Comparison of ENCODE assay signal across 7 cellular contexts in the genomic region with DNA sequence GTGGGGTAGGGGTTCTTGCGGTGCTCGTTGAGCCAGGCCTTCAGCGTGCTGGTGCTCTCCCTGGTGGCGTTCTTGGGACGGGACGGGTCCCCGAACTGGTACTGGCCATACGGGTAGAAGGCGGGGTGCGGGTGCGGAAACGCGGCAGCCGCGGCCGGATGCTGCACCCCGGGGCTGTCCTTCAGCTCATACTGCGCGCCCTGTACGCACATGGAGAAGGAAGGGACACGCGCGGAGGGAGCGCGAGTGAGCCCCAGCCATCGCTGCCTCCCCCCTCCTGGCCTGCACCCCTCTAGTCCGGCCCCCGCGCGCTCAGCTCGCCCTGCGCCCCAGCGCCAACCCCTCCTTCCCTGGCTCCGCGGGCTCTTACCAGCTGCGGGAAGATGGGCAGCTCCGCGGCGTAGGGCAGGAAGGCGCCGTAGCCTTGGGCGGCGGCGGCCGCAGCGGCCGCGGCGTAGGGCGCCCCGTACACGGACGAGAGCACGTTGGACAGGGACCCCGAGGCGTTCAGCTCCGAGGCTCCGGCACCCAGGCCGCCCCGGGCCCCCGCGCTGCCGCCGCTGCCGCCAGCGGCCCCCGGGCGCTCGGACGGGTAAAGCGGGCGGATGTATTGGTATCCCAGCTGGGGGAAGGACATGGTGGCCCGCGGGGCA. TPM values are rescaled to one million over a fixed set of nuclear protein-coding genes. Genes with fewer than 3 reads are reported as not detected.
A peak's percentile ranks its signal among the peaks of the same experiment; 100 is the strongest.
DNase-seq lines count a peak whose midpoint lies in the region; ATAC-seq, FAIRE-seq and TF ChIP-seq lines count a peak whose summit lies in the region.

No MANE protein-coding gene starts in this region.

- H2BK15ac ChIP-seq in H9 (ENCODE audit: low read depth, low read length): no peak overlapping the region

- no peak overlapping the region for H3K23ac ChIP-seq in H9 (ENCODE audit: insufficient read length, low read depth, low read length)

- no peak overlapping the region for H2AK5ac ChIP-seq in H9 (ENCODE audit: insufficient read length, low read length)

- H3K27me3 Mint-ChIP-seq in H9 (ENCODE audit: low read depth): peaks cover 91% of the 10 kb centered on the region

- H3K4me2 ChIP-seq in H9 (ENCODE audit: insufficient read depth, insufficient read length, low read length): peak overlapping the region; percentile 39

- intact Hi-C loops in Panc1 (cut with micrococcal nuclease; ENCODE audit: unreplicated experiment): loop anchor here (2.0 to 10.0 kb wide), 3 partner anchors 169 to 645 kb away; partner anchors contain the start of gene IRX5
- intact Hi-C loops in pancreas (cut with DNase I): loop anchor here in 2 of 3 donors (10.0 kb wide), 2 partner anchors 649 to 659 kb away; partner anchors contain the start of gene IRX5 (in 1 of the 2)

- H3K4me3 ChIP-seq in Panc1 (ENCODE audit: low read depth in 2 of 2, low read length in 2 of 2): peak overlapping the region; percentile 64 to 77
- peak overlapping the region; percentile 21 to 56 (median 38) for H3K4me3 ChIP-seq in pancreas

- TF ChIP-seq CTCF in H9 (conservative IDR thresholded peaks at IDR 0.05) (0 out of 3 replicates have a peak, but pooled peaks have one; percentile 22), Panc1 (IDR thresholded peaks at IDR 0.05) (no peak), pancreas (IDR thresholded peaks at IDR 0.05) (no peak)

- H4K5ac ChIP-seq in H9 (ENCODE audit: insufficient read length, low read depth, low read length): no peak overlapping the region

- no peak overlapping the region for H3K27ac Mint-ChIP-seq in H9

- H3T11ph ChIP-seq in H9 (ENCODE audit: low read length): no peak overlapping the region

- no peak overlapping the region for H4K8ac ChIP-seq in H9 (replicated peaks; ENCODE audit: insufficient read length, low read depth, low read length)

- in situ Hi-C loops in Panc1 (cut with HindIII; ENCODE audit: low pct_unique_long_range_greater_than_20kb, low sequenced_read_pairs): no loop called here

- no peak overlapping the region for H2BK12ac ChIP-seq in H9 (ENCODE audit: insufficient read length, low read depth, low read length)

- POLR2A ChIA-PET in Panc1 (lab: Charles Lee): no interaction called here

- no peaks in the 10 kb centered on the region for H3K36me3 ChIP-seq in Panc1 (ENCODE audit: control insufficient read depth, insufficient read depth, low read length)
- no peaks in the 10 kb centered on the region for H3K36me3 ChIP-seq in pancreas

- H3K18ac ChIP-seq in H9 (ENCODE audit: insufficient read length, low read depth, low read length): no peak overlapping the region

- no peaks in the 10 kb centered on the region for H3K4me1 ChIP-seq in H9 (ENCODE audit: insufficient read depth, low read length)
- peaks cover 3% of the 10 kb centered on the region for H3K4me1 ChIP-seq in Panc1 (ENCODE audit: control insufficient read depth, insufficient read depth, low read length)
- peaks cover 0 to 3% (median 0%) of the 10 kb centered on the region in 3 donors for H3K4me1 ChIP-seq in pancreas

- no peaks in the 10 kb centered on the region for H3K79me2 ChIP-seq in H9 (ENCODE audit: insufficient read depth, low read length)

- no peak overlapping the region for H2BK120ac ChIP-seq in H9 (ENCODE audit: low read depth, low read length, poor library complexity, severe bottlenecking)

- no TSS peak for BruUV-seq in Panc1 (replicated peaks; lab: Mats Ljungman, UMichigan)

- peaks cover 72% of the 10 kb centered on the region for H3K27me3 ChIP-seq in H9 (ENCODE audit: insufficient read depth, low read length)
- H3K27me3 ChIP-seq in Panc1 (ENCODE audit: control insufficient read depth, insufficient read depth, low read length): no peaks in the 10 kb centered on the region
- peaks cover 0 to 47% (median 2%) of the 10 kb centered on the region in 4 donors for H3K27me3 ChIP-seq in pancreas

- H3K9ac ChIP-seq in H9 (ENCODE audit: extremely low read depth, insufficient read length, low read length): no peak overlapping the region

- no peak overlapping the region for H2BK5ac ChIP-seq in H9 (ENCODE audit: insufficient read length, low read length)

- H3K9me3 ChIP-seq in H9 (ENCODE audit: control insufficient read depth, low read depth, low read length) (no peaks in the 10 kb centered on the region), Panc1 (ENCODE audit: control insufficient read depth, insufficient read depth, low read depth, low read length) (no peaks in the 10 kb centered on the region), pancreas (no peaks in the 10 kb centered on the region)

- DNase-seq in H9 (peak; percentile 49), Panc1 (ENCODE audit: low read depth, low spot score) (no peak), pancreas (peak in 4 of 6 donors; percentile 30 to 76 (median 52)), midbrain (lab: John Stamatoyannopoulos, UW) (no peak), CD1c-positive myeloid dendritic cell (ENCODE audit: extremely low spot score) (no peak), HTR-8/SVneo (ENCODE audit: insufficient read length, low spot score) (no peak)

- H3K36me3 Mint-ChIP-seq in H9 (ENCODE audit: insufficient read depth in 1 of 3, low read depth in 3 of 3): no peaks in the 10 kb centered on the region; a peak in 1 of 7 replicates

- no peak overlapping the region for H3K4ac ChIP-seq in H9 (ENCODE audit: low read depth, low read length)

- FAIRE-seq in pancreas (lab: Jason Lieb, UNC) (no peak), HTR-8/SVneo (lab: Jason Lieb, UNC) (no peak)

- peak; percentile 32 for ATAC-seq in Panc1
- ATAC-seq in esophagus mucosa: peak; percentile 62
- peak in 1 of 4 donors; percentile 14 for ATAC-seq in pancreas

- H2BK20ac ChIP-seq in H9 (ENCODE audit: low read depth, low read length, poor library complexity, severe bottlenecking): no peak overlapping the region

- H4K91ac ChIP-seq in H9 (ENCODE audit: insufficient read length, low read depth, low read length): no peak overlapping the region

- H3K27ac ChIP-seq in H9 (ENCODE audit: insufficient read length, low read depth, low read length) (no peak overlapping the region), Panc1 (ENCODE audit: low read length) (no peak overlapping the region), pancreas (peak overlapping the region in 2 of 4 donors; percentile 55 to 56)

- WGBS in H9 (ENCODE audit: extremely low coverage, insufficient read length, low lambda C conversion rate): no CpG with 5 or more reads among the region's 74 CpGs
- WGBS in pancreas, 2 donors: 2% methylated on average over 39 to 74 of the region's 74 CpGs

- peaks cover 39% of the 10 kb centered on the region for H3K23me2 ChIP-seq in H9 (ENCODE audit: insufficient read length, low read depth, low read length, poor library complexity, severe bottlenecking)

- no peaks in the 10 kb centered on the region for H3K79me1 ChIP-seq in H9 (ENCODE audit: insufficient read depth, low read depth, low read length, poor library complexity, severe bottlenecking)

- H4K20me1 ChIP-seq in H9 (ENCODE audit: control insufficient read depth, insufficient read depth, insufficient read length): no peaks in the 10 kb centered on the region

- CTCF ChIA-PET in Panc1 (lab: Charles Lee): no interaction called here

- peak overlapping the region; percentile 60 to 79 for H3K4me3 Mint-ChIP-seq in H9

- H3K14ac ChIP-seq in H9 (ENCODE audit: insufficient read depth, low read length): no peak overlapping the region

- H3K9me3 Mint-ChIP-seq in H9: peaks cover 0 to under 1% of the 10 kb centered on the region in 2 experiments; a peak in 1 of 5 replicates

- H3K56ac ChIP-seq in H9 (ENCODE audit: insufficient read length, low read depth, low read length): no peak overlapping the region

- H2AFZ ChIP-seq in H9 (ENCODE audit: low read length): no peak overlapping the region

- H3K4me1 Mint-ChIP-seq in H9: peaks cover 34 to 48% of the 10 kb centered on the region in 2 experiments

RNA-seq across cellular contexts. Expression of gene IRX3, which starts 1.0 kb away (rescaled TPM):
- total RNA-seq in H9 (2021): 1.8 and 2.4 TPM in 2 replicates
- 7.0 TPM for total RNA-seq in Panc1 (2021; ENCODE audit: unreplicated experiment)
- polyA plus RNA-seq in Panc1 (2012; ENCODE audit: insufficient read length): 6.5 TPM
- 38.9 TPM for total RNA-seq in esophagus mucosa
- 1 to 10 TPM; 1.6 to 4.0 (median 2.0) TPM for total RNA-seq in pancreas
- polyA plus RNA-seq in pancreas: 1 to 10 TPM in 1 of 2 donors, under 1 TPM in 1; 0.87 to 3.5 TPM

Comparison
In these comparisons a context has a peak if more than half of its experiments do, and no peak if none do; other contexts are left out.
1. DNase-seq: peak in H9 (single experiment) and pancreas (4 of 6); none in Panc1 (single experiment), midbrain (single experiment), CD1c-positive myeloid dendritic cell (single experiment) and HTR-8/SVneo (single experiment).